Comparison of ENCODE assay signal across 1 cellular context in the genomic region with DNA sequence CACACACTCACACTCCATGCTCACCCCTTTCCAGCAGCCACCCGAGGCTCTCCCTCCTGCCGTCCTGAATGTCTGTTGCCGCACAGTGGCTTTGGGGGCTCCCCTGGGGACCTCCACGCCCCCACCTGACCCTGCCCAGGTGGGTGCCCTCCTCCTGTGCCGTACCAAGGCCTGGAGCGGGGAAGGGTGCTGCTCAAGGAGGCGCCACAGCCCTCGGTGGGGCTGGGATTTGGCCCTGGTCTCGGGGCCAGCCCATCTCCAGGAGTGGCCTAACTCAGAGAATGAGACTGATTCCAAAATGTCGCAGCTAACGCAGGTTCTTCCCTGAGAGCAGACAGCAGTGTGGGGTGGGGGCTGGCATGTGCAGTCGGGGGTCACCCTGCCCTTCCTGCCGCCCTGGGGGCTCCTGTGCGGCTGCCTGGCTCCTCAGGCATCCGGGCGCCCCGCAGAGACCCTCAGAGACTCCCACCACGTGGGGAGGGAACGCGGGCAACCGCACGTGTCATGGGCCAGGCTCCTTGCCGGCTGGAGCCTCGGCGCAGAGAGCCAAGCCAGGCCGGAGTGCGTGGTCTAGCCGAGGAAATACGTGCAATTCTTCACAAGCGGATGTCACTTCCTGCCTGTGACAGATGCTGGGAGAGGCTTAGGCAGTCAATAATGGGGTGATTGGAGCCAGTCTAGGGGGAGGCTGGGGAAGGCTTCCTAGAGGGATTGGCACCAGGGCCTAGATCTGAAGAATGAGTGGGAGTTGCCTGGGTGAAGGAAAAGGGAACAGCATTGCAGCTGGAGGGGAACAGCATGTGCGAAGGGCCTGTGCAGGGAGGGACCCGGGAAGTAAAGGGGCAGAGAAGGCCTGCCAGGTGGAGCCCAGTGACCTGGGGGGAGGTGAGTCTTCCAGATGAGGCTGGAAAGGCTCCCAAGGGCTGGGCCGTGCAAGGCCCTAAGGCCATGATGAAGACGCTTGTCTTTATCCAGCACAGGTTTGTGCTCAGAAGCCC.
TF ChIP-seq lines count a peak whose summit lies in the region.

No MANE protein-coding gene starts in this region.

TF ChIP-seq in IMR-90, 13 proteins besides CTCF, POLR2A, EP300 and RAD21:
- TF ChIP-seq MXI1 (IDR thresholded peaks at IDR 0.05; ENCODE audit: borderline replicate concordance, low read depth, low read length) (no peak), MAZ (IDR thresholded peaks at IDR 0.05; ENCODE audit: borderline replicate concordance, low read depth, low read length) (peak; percentile 9; the same call in 1 of the 2 replicates), BHLHE40 (IDR thresholded peaks at IDR 0.05; ENCODE audit: low read depth, low read length) (0 out of 2 replicates have a peak, but pooled peaks have one; percentile 9), RFX5 (IDR thresholded peaks at IDR 0.05; ENCODE audit: low read depth, low read length) (no peak), SMC3 (IDR thresholded peaks at IDR 0.05; ENCODE audit: low read depth, low read length) (no peak), RCOR1 (IDR thresholded peaks at IDR 0.05; ENCODE audit: insufficient replicate concordance, low read length) (peak; percentile 91)
- TF ChIP-seq, protein P1, sequence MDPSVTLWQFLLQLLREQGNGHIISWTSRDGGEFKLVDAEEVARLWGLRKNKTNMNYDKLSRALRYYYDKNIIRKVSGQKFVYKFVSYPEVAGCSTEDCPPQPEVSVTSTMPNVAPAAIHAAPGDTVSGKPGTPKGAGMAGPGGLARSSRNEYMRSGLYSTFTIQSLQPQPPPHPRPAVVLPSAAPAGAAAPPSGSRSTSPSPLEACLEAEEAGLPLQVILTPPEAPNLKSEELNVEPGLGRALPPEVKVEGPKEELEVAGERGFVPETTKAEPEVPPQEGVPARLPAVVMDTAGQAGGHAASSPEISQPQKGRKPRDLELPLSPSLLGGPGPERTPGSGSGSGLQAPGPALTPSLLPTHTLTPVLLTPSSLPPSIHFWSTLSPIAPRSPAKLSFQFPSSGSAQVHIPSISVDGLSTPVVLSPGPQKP (IDR thresholded peaks at IDR 0.05; ENCODE audit: borderline replicate concordance, low read depth, low read length): no peak
